Comparison of ENCODE assay signal across 12 cellular contexts in the genomic region with DNA sequence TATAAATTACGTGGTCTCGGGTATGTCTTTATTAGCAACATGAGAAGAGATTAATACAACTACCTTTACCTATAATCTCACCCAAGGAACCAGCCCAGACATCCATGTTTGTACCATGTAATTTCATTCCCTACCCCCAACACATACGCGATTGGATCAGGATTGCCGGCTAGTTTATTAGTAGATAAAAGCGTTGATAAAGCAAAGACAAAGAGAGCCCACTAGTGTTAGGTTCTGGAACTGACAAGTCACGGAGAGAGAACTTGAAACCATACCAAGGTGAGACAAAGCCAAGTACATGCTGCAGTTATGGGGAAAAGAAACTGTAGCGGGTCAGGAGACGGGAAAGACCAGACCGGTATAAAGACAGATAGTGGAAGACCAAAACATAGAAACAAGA. TPM values are rescaled to one million over a fixed set of nuclear protein-coding genes. Genes with fewer than 3 reads are reported as not detected.
DNase-seq lines count a peak whose midpoint lies in the region; ATAC-seq and TF ChIP-seq lines count a peak whose summit lies in the region.
"Had no signal": no experiment of that assay in that cellular context is flagged by ENCODE, and none has a peak within 500 bp of the region (broad histone marks: within the 10 kb centered on the region; RNA-seq: fewer than 3 reads in every experiment).

No MANE protein-coding gene starts in this region.

- H3K4me1 ChIP-seq in OCI-LY7 (ENCODE audit: insufficient read depth, low read length, poor library complexity, severe bottlenecking) (no peaks in the 10 kb centered on the region), aorta (ENCODE audit: control insufficient read depth in 1 of 2, insufficient read depth in 2 of 2, low read length in 2 of 2) (no peaks in the 10 kb centered on the region), right cardiac atrium (ENCODE audit: control insufficient read depth, insufficient read depth, low read length) (no peaks in the 10 kb centered on the region)
- H3K4me1 ChIP-seq: colonic mucosa, heart right ventricle, sigmoid colon had no signal

- intact Hi-C loops in OCI-LY7 (cut with micrococcal nuclease; ENCODE audit: unreplicated experiment) (no loop called here), aorta (cut with DNase I) (no loop called here), right cardiac atrium (cut with DNase I) (loop anchor here in 2 of 4 donors (10.0 kb wide), 2 partner anchors 151 to 639 kb away; no protein-coding TSS in a partner anchor)

- no peaks in the 10 kb centered on the region for H3K36me3 ChIP-seq in OCI-LY7 (ENCODE audit: insufficient read depth, low read length)
- no peaks in the 10 kb centered on the region for H3K36me3 ChIP-seq in aorta (ENCODE audit: control insufficient read depth in 1 of 2, insufficient read depth in 2 of 2, low read length in 1 of 2)
- H3K36me3 ChIP-seq: colonic mucosa, heart right ventricle, sigmoid colon had no signal

- H3K9me2 ChIP-seq in OCI-LY7 (ENCODE audit: insufficient read depth, low read length) = no peaks in the 10 kb centered on the region

- no peak overlapping the region for H2AFZ ChIP-seq in OCI-LY7 (ENCODE audit: low read length)

- no TSS peak for BruUV-seq in OCI-LY7 (replicated peaks; lab: Mats Ljungman, UMichigan)

- in situ Hi-C loops in GM13976 (cut with MboI; ENCODE audit: low sequenced_read_pairs, unreplicated experiment) = no loop called here

- no peaks in the 10 kb centered on the region for H3K27me3 ChIP-seq in AG04450 (ENCODE audit: control insufficient read depth, insufficient read depth, low read length)
- H3K27me3 ChIP-seq in aorta (ENCODE audit: control insufficient read depth in 1 of 2, insufficient read depth in 2 of 2, low read length in 1 of 2) = no peaks in the 10 kb centered on the region
- no peaks in the 10 kb centered on the region for H3K27me3 ChIP-seq in right cardiac atrium (ENCODE audit: control insufficient read depth, insufficient read depth)
- H3K27me3 ChIP-seq: colonic mucosa, sigmoid colon had no signal

- DNase-seq in AG04450 (ENCODE audit: low read depth, low spot score) = no peak
- no peak for DNase-seq in GM13976 (ENCODE audit: low spot score)
- peak; percentile 2 for DNase-seq in OCI-LY7 (ENCODE audit: low spot score)
- DNase-seq in fibroblast of the aortic adventitia (ENCODE audit: low read depth) = no peak
- DNase-seq in aorta = no peak
- no peak for DNase-seq in stimulated activated naive CD4-positive, alpha-beta T cell treated with Interleukin-2 at 50 U/mL for 16 hours (lab: John Stamatoyannopoulos, UW)
- no peak for DNase-seq in right cardiac atrium
- DNase-seq: Caco-2, colonic mucosa, heart right ventricle, sigmoid colon had no signal

- POLR2A ChIA-PET in AG04450 (lab: Yijun Ruan, JAX) (no interaction called here), OCI-LY7 (lab: Charles Lee) (interaction anchor here (1.1 kb wide), 1 partner anchor 13 kb away, joined by 3 read pairs; no protein-coding TSS in a partner anchor)

- no peaks in the 10 kb centered on the region for H4K20me1 ChIP-seq in OCI-LY7 (ENCODE audit: insufficient read depth, low read length)

- H3K9me3 ChIP-seq in AG04450 (ENCODE audit: control insufficient read depth, insufficient read depth, low read length) = no peaks in the 10 kb centered on the region
- no peaks in the 10 kb centered on the region for H3K9me3 ChIP-seq in OCI-LY7 (ENCODE audit: low read length)
- no peaks in the 10 kb centered on the region for H3K9me3 ChIP-seq in aorta (ENCODE audit: control insufficient read depth, low read length)
- no peaks in the 10 kb centered on the region for H3K9me3 ChIP-seq in right cardiac atrium (ENCODE audit: control insufficient read depth, low read length)
- H3K9me3 ChIP-seq: Caco-2, colonic mucosa, heart right ventricle, sigmoid colon had no signal

- ATAC-seq in HG03432 (IDR thresholded peaks at IDR 0.05; ENCODE audit: unreplicated experiment) (no peak), aorta (ENCODE audit: low FRiP score) (no peak), right cardiac atrium (no peak)
- ATAC-seq: heart right ventricle had no signal

- H3K27ac ChIP-seq in AG04450 (ENCODE audit: low read depth, low read length) (no peak overlapping the region), OCI-LY7 (ENCODE audit: low read depth, low read length, poor library complexity, severe bottlenecking) (no peak overlapping the region), aorta (ENCODE audit: low read depth in 1 of 2, low read length in 2 of 2) (no peak overlapping the region), right cardiac atrium (ENCODE audit: low read length) (no peak overlapping the region)
- H3K27ac ChIP-seq: colonic mucosa, heart right ventricle, sigmoid colon had no signal

- WGBS in aorta, 2 donors = 81 to 82% methylated on average over 10 of the region's 10 CpGs
- 85% methylated on average over 10 of the region's 10 CpGs for WGBS in right cardiac atrium

- H3K4me3 ChIP-seq in AG04450 (ENCODE audit: low read depth, low read length) = no peak overlapping the region
- no peak overlapping the region for H3K4me3 ChIP-seq in OCI-LY7 (ENCODE audit: low read depth, low read length, poor library complexity, severe bottlenecking)
- H3K4me3 ChIP-seq in fibroblast of the aortic adventitia (ENCODE audit: low read depth, low read length) = no peak overlapping the region
- H3K4me3 ChIP-seq in aorta (ENCODE audit: low read length in 2 of 2) = no peak overlapping the region
- no peak overlapping the region for H3K4me3 ChIP-seq in right cardiac atrium (ENCODE audit: low read length)
- H3K4me3 ChIP-seq: colonic mucosa, heart right ventricle, sigmoid colon had no signal

- peak; percentile 23; the same call in 1 of the 2 replicates for TF ChIP-seq CTCF in AG04450 (IDR thresholded peaks at IDR 0.05; ENCODE audit: low read depth, low read length)
- TF ChIP-seq CTCF in GM13976 (IDR thresholded peaks at IDR 0.05; ENCODE audit: borderline replicate concordance, control extremely low read depth, extremely low read depth, insufficient read depth, missing control alignments) = peak; percentile 12
- peak; percentile 70 for TF ChIP-seq CTCF in OCI-LY7 (conservative IDR thresholded peaks at IDR 0.05; ENCODE audit: low read length)
- peak; percentile 22 for TF ChIP-seq CTCF in fibroblast of the aortic adventitia (IDR thresholded peaks at IDR 0.05; ENCODE audit: insufficient read depth, low read length)

- no peaks in the 10 kb centered on the region for H3K79me2 ChIP-seq in OCI-LY7 (ENCODE audit: insufficient read depth, low read depth, low read length)

- H3K4me2 ChIP-seq in OCI-LY7 (ENCODE audit: low read length) = no peak overlapping the region

- CTCF ChIA-PET in AG04450 (lab: Charles Lee) (interaction anchor here (1.6 kb wide), 1 partner anchor 66 kb away, joined by 5 read pairs; no protein-coding TSS in a partner anchor), OCI-LY7 (lab: Charles Lee; ENCODE audit: unreplicated experiment) (no interaction called here)

RNA-seq across cellular contexts. Expression of a gene that starts 37.4 kb away (rescaled TPM):
- polyA plus RNA-seq in AG04450 (2011; rRNA removed) = 5.6 and 9.8 TPM in 2 replicates
- 9.0 and 17.6 TPM in 2 replicates for polyA minus RNA-seq in AG04450 (2011; rRNA and poly(A)+ RNA removed)
- 46.1 and 66.2 TPM in 2 replicates for total RNA-seq in OCI-LY7 (2014; rRNA removed; shearing (Covaris generic))
- 35.5 and 41.3 TPM in 2 replicates for total RNA-seq in OCI-LY7 (2022)
- 15.4 and 21.0 TPM in 2 replicates for total RNA-seq in fibroblast of the aortic adventitia (ENCODE audit: low replicate concordance)
- total RNA-seq in aorta = 10 to 100 TPM; 21.6 to 25.7 TPM
- 10 to 100 TPM in 1 of 2 donors, 1 to 10 TPM in 1; 6.9 to 10.5 TPM for polyA plus RNA-seq in aorta
- 10 to 100 TPM; 16.5 to 19.3 (median 18.1) TPM for total RNA-seq in right cardiac atrium
- 7.7 TPM for polyA plus RNA-seq in right cardiac atrium

Comparison
In these comparisons a context has a peak if more than half of its experiments do, and no peak if none do; other contexts are left out.
1. CTCF ChIP-seq: peak in every context shown above with its lines; median percentile 70 in OCI-LY7; 23 in AG04450; 22 in fibroblast of the aortic adventitia; 12 in GM13976.